11 cellular contexts compared by ENCODE assay signal in genomic region chr11:67644042-67644441, GRCh38. TPM values are rescaled to one million over a fixed set of nuclear protein-coding genes. Genes with fewer than 3 reads are reported as not detected.
DNase-seq lines count a peak whose midpoint lies in the region; ATAC-seq, FAIRE-seq and TF ChIP-seq lines count a peak whose summit lies in the region.
"Had no signal": no experiment of that assay in that cellular context is flagged by ENCODE, and none has a peak within 500 bp of the region (broad histone marks: within the 10 kb centered on the region; RNA-seq: fewer than 3 reads in every experiment).

No MANE protein-coding gene starts in this region.

- peak; percentile 79 for FAIRE-seq in HTR-8/SVneo (lab: Jason Lieb, UNC)
- FAIRE-seq in pancreas (lab: Jason Lieb, UNC) = no peak

- POLR2A ChIA-PET in naive thymus-derived CD4-positive, alpha-beta T cell (lab: Charles Lee) = no interaction called here

- TF ChIP-seq POLR2A in right lobe of liver (IDR thresholded peaks at IDR 0.05) = no peak

- peaks cover 7% of the 10 kb centered on the region for H3K36me3 Mint-ChIP-seq in stimulated activated effector memory CD8-positive, alpha-beta T cell treated with anti-CD3 and anti-CD28 coated beads, Interleukin-12 subunit alpha, Interleukin-12 subunit beta, amount 100 ng/mL, for 72 hours
- no peaks in the 10 kb centered on the region for H3K36me3 Mint-ChIP-seq in naive thymus-derived CD4-positive, alpha-beta T cell

- H3K4me1 ChIP-seq in right lobe of liver = peaks cover 0 to 4% (median 0%) of the 10 kb centered on the region in 4 donors
- peaks cover 4 to 27% (median 25%) of the 10 kb centered on the region in 3 donors for H3K4me1 ChIP-seq in pancreas
- H3K4me1 ChIP-seq in naive thymus-derived CD4-positive, alpha-beta T cell (ENCODE audit: control insufficient read depth in 2 of 2, insufficient read depth in 2 of 2, low read length in 2 of 2) = peaks cover 23 to 28% of the 10 kb centered on the region in 2 donors

- intact Hi-C loops in right lobe of liver (cut with DNase I) (no loop called here), pancreas (cut with DNase I) (no loop called here)
- intact Hi-C loops in naive thymus-derived CD4-positive, alpha-beta T cell (cut with micrococcal nuclease) = no loop called here

- no peaks in the 10 kb centered on the region for H3K9me3 Mint-ChIP-seq in stimulated activated effector memory CD8-positive, alpha-beta T cell treated with anti-CD3 and anti-CD28 coated beads, Interleukin-12 subunit alpha, Interleukin-12 subunit beta, amount 100 ng/mL, for 72 hours
- H3K9me3 Mint-ChIP-seq in naive thymus-derived CD4-positive, alpha-beta T cell = peaks cover 0 to 3% (median 0%) of the 10 kb centered on the region in 11 donors

- H3K36me3 ChIP-seq in right lobe of liver (no peaks in the 10 kb centered on the region), pancreas (no peaks in the 10 kb centered on the region)
- no peaks in the 10 kb centered on the region for H3K36me3 ChIP-seq in naive thymus-derived CD4-positive, alpha-beta T cell (ENCODE audit: control insufficient read depth in 2 of 3, insufficient read depth in 3 of 3, low read length in 3 of 3)

- no peak overlapping the region for H3K4me3 ChIP-seq in WI38 (ENCODE audit: low read depth, low read length)
- H3K4me3 ChIP-seq in right lobe of liver = no peak overlapping the region
- no peak overlapping the region for H3K4me3 ChIP-seq in pancreas
- H3K4me3 ChIP-seq in naive thymus-derived CD4-positive, alpha-beta T cell (ENCODE audit: low read length) = no peak overlapping the region
- H3K4me3 ChIP-seq: smooth muscle cell had no signal

- H3K4me1 Mint-ChIP-seq in stimulated activated effector memory CD8-positive, alpha-beta T cell treated with anti-CD3 and anti-CD28 coated beads, Interleukin-12 subunit alpha, Interleukin-12 subunit beta, amount 100 ng/mL, for 72 hours = peaks cover 27% of the 10 kb centered on the region
- peaks cover 8 to 24% (median 21%) of the 10 kb centered on the region in 7 donors for H3K4me1 Mint-ChIP-seq in naive thymus-derived CD4-positive, alpha-beta T cell

- no peak overlapping the region for H3K27ac Mint-ChIP-seq in stimulated activated effector memory CD8-positive, alpha-beta T cell treated with anti-CD3 and anti-CD28 coated beads, Interleukin-12 subunit alpha, Interleukin-12 subunit beta, amount 100 ng/mL, for 72 hours
- no peak overlapping the region for H3K27ac Mint-ChIP-seq in naive thymus-derived CD4-positive, alpha-beta T cell
- H3K27ac Mint-ChIP-seq: dendritic cell treated with granulocyte-macrophage colony-stimulating factor and Interleukin-4, amounts not matched to agents 40 ng/mL and 50 ng/mL, for 4 days had no signal

- H3K27ac ChIP-seq in right lobe of liver (no peak overlapping the region), pancreas (no peak overlapping the region)
- H3K27ac ChIP-seq in naive thymus-derived CD4-positive, alpha-beta T cell (ENCODE audit: low read depth, low read length) = no peak overlapping the region

- H3K27me3 ChIP-seq in right lobe of liver (no peaks in the 10 kb centered on the region), pancreas (no peaks in the 10 kb centered on the region)
- no peaks in the 10 kb centered on the region for H3K27me3 ChIP-seq in naive thymus-derived CD4-positive, alpha-beta T cell (ENCODE audit: control insufficient read depth in 2 of 2, insufficient read depth in 2 of 2, low read length in 2 of 2)

- H3K27me3 Mint-ChIP-seq in naive thymus-derived CD4-positive, alpha-beta T cell = peaks cover 0 to 9% (median 5%) of the 10 kb centered on the region in 5 donors

- CTCF ChIA-PET in naive thymus-derived CD4-positive, alpha-beta T cell (lab: Charles Lee) = no interaction called here

- H3K9me3 ChIP-seq in right lobe of liver (no peaks in the 10 kb centered on the region), pancreas (no peaks in the 10 kb centered on the region)
- no peaks in the 10 kb centered on the region for H3K9me3 ChIP-seq in naive thymus-derived CD4-positive, alpha-beta T cell (ENCODE audit: control insufficient read depth in 2 of 3, low read length in 3 of 3)

- WGBS in right lobe of liver (ENCODE audit: insufficient coverage, low coverage, low lambda C conversion rate, missing lambda C conversion rate) = 76% methylated on average over 3 of the region's 5 CpGs
- WGBS in pancreas, 2 donors = 95 to 96% methylated on average over 5 of the region's 5 CpGs

- peak; percentile 18 for DNase-seq in NCI-H82 (lab: John Stamatoyannopoulos, UW)
- no peak for DNase-seq in NCI-H82 treated with DMSO at 0.1 percent for 48 hours (lab: John Stamatoyannopoulos, UW; ENCODE audit: unreplicated experiment)
- DNase-seq in HTR-8/SVneo (ENCODE audit: insufficient read length, low spot score) = no peak
- DNase-seq in right lobe of liver = no peak
- DNase-seq in pancreas = no peak
- no peak for DNase-seq in stimulated activated effector memory CD8-positive, alpha-beta T cell treated with anti-CD3 and anti-CD28 coated beads, Interleukin-12 subunit alpha, Interleukin-12 subunit beta, amount 100 ng/mL, for 72 hours (ENCODE audit: low spot score in 2 of 2)
- no peak for DNase-seq in naive thymus-derived CD4-positive, alpha-beta T cell
- DNase-seq: left colon had no signal

- TF ChIP-seq CTCF in WI38 (IDR thresholded peaks at IDR 0.05; ENCODE audit: low read depth, low read length) = peak; percentile 28; the same call in 1 of the 2 replicates
- TF ChIP-seq CTCF in right lobe of liver (IDR thresholded peaks at IDR 0.05) = peak; percentile 24 to 38 (median 31)
- TF ChIP-seq CTCF in pancreas (IDR thresholded peaks at IDR 0.05) = no peak

- H3K4me3 Mint-ChIP-seq in stimulated activated effector memory CD8-positive, alpha-beta T cell treated with anti-CD3 and anti-CD28 coated beads, Interleukin-12 subunit alpha, Interleukin-12 subunit beta, amount 100 ng/mL, for 72 hours = no peak overlapping the region
- peak overlapping the region in 1 of 10 donors; percentile 16 for H3K4me3 Mint-ChIP-seq in naive thymus-derived CD4-positive, alpha-beta T cell
- H3K4me3 Mint-ChIP-seq: dendritic cell treated with granulocyte-macrophage colony-stimulating factor and Interleukin-4, amounts not matched to agents 40 ng/mL and 50 ng/mL, for 4 days had no signal

- peak; percentile 40 to 68 (median 52) for ATAC-seq in right lobe of liver
- ATAC-seq in pancreas = no peak
- no peak for ATAC-seq in stimulated activated effector memory CD8-positive, alpha-beta T cell treated with anti-CD3 and anti-CD28 coated beads, Interleukin-12 subunit alpha, Interleukin-12 subunit beta, amount 100 ng/mL, for 72 hours
- ATAC-seq in naive thymus-derived CD4-positive, alpha-beta T cell = no peak
- ATAC-seq: left colon had no signal

RNA-seq across cellular contexts. Expression of gene TBX10, which starts 4.5 kb away (rescaled TPM):
- total RNA-seq in right lobe of liver = under 1 TPM in 5 of 6 experiments, not detected in 1; 0.24 to 0.49 (median 0.34) TPM
- total RNA-seq in pancreas = under 1 TPM in 3 of 6 donors, not detected in 3; 0.09 to 0.37 (median 0.24) TPM
- under 1 TPM in 1 of 2 donors, not detected in 1; 0.28 TPM for polyA plus RNA-seq in pancreas
- not detected for total RNA-seq in naive thymus-derived CD4-positive, alpha-beta T cell
- not detected for polyA plus RNA-seq in naive thymus-derived CD4-positive, alpha-beta T cell
- total RNA-seq: smooth muscle cell had no signal
- polyA plus RNA-seq: smooth muscle cell had no signal

RNA-seq across cellular contexts. Expression of gene ACY3, which starts 6.5 kb away (rescaled TPM):
- total RNA-seq in right lobe of liver (10 to 100 TPM in 4 of 6 experiments, 1 to 10 TPM in 2; 6.8 to 17.9 (median 12.4) TPM), pancreas (10 to 100 TPM in 1 of 6 donors, 1 to 10 TPM in 5; 5.2 to 14.1 (median 6.9) TPM)
- 10 to 100 TPM; 16.5 to 17.9 TPM for polyA plus RNA-seq in pancreas
- under 1 TPM in 3 of 5 experiments, not detected in 2; 0.29 to 0.49 (median 0.42) TPM for total RNA-seq in naive thymus-derived CD4-positive, alpha-beta T cell
- under 1 TPM in 1 of 2 donors, not detected in 1; 0.57 TPM for polyA plus RNA-seq in naive thymus-derived CD4-positive, alpha-beta T cell
- total RNA-seq: smooth muscle cell had no signal
- polyA plus RNA-seq: smooth muscle cell had no signal

RNA-seq across cellular contexts. Expression of gene NUDT8, which starts 14.3 kb away (rescaled TPM):
- 10 to 100 TPM; 12.7 to 31.4 (median 18.3) TPM for total RNA-seq in right lobe of liver
- total RNA-seq in pancreas = 1 to 10 TPM; 4.3 to 7.3 (median 5.8) TPM
- 10 to 100 TPM in 1 of 2 donors, 1 to 10 TPM in 1; 6.4 to 11.0 TPM for polyA plus RNA-seq in pancreas
- 10 to 100 TPM in 1 of 5 experiments, 1 to 10 TPM in 4; 3.1 to 10.4 (median 4.0) TPM for total RNA-seq in naive thymus-derived CD4-positive, alpha-beta T cell
- 1 to 10 TPM; 3.3 to 3.7 TPM for polyA plus RNA-seq in naive thymus-derived CD4-positive, alpha-beta T cell

RNA-seq across cellular contexts. Expression of gene ALDH3B2, which starts 30.4 kb away (rescaled TPM):
- total RNA-seq in right lobe of liver (not detected), pancreas (under 1 TPM in 3 of 6 donors, not detected in 3; 0.17 to 0.50 (median 0.40) TPM)
- polyA plus RNA-seq in pancreas = under 1 TPM in 1 of 2 donors, not detected in 1; 0.28 TPM
- total RNA-seq in naive thymus-derived CD4-positive, alpha-beta T cell = not detected
- not detected for polyA plus RNA-seq in naive thymus-derived CD4-positive, alpha-beta T cell

RNA-seq across cellular contexts. Expression of gene NDUFV1, which starts 37.3 kb away (rescaled TPM):
- total RNA-seq in right lobe of liver (100 to 1,000 TPM; 151 to 214 (median 163) TPM), pancreas (100 to 1,000 TPM in 4 of 6 donors, 10 to 100 TPM in 2; 82.5 to 126 (median 109) TPM)
- polyA plus RNA-seq in pancreas = 100 to 1,000 TPM; 206 to 281 TPM
- total RNA-seq in naive thymus-derived CD4-positive, alpha-beta T cell = 100 to 1,000 TPM; 198 to 253 (median 212) TPM
- polyA plus RNA-seq in naive thymus-derived CD4-positive, alpha-beta T cell = 100 to 1,000 TPM; 111 to 113 TPM

Comparison
In these comparisons a context has a peak if more than half of its experiments do, and no peak if none do; other contexts are left out.
1. CTCF ChIP-seq: peak in WI38 (single experiment) and right lobe of liver (4 of 4); none in pancreas (0 of 4).
2. ATAC-seq: peak in right lobe of liver (4 of 4); none in pancreas (0 of 4), stimulated activated effector memory CD8-positive, alpha-beta T cell treated with anti-CD3 and anti-CD28 coated beads, Interleukin-12 subunit alpha, Interleukin-12 subunit beta, amount 100 ng/mL, for 72 hours (single experiment) and naive thymus-derived CD4-positive, alpha-beta T cell (single experiment).
3. RNA of gene ACY3, which starts 6.5 kb away (total RNA-seq): 6.8 to 17.9 TPM in right lobe of liver and 5.2 to 14.1 TPM in pancreas; 0.29 to 0.49 TPM in naive thymus-derived CD4-positive, alpha-beta T cell; every median in the first group is over 4 times any median in the second.